In genomic region chr20:17571153-17571527, GRCh38 we compare ENCODE assay signal across 8 cellular contexts. TPM values are rescaled to one million over a fixed set of nuclear protein-coding genes. Genes with fewer than 3 reads are reported as not detected.
DNase-seq lines count a peak whose midpoint lies in the region; TF ChIP-seq lines count a peak whose summit lies in the region.

No MANE protein-coding gene starts in this region.

- peaks cover 2% of the 10 kb centered on the region for H3K36me3 Mint-ChIP-seq in activated T-helper 1 cell treated with anti-CD3 and anti-CD28 coated beads, Interleukin-12 subunit alpha, Interleukin-12 subunit beta, Interleukin-2, Interleukin-4 antibody, amounts not matched to agents 30 ng/mL and 10 ng/mL and 1 ng/mL, durations not matched to agents 14 hours and 24 hours and 36 hours (ENCODE audit: low read depth)

- no peak for TF ChIP-seq CTCF in C4-2B (conservative IDR thresholded peaks at IDR 0.05)

- peak overlapping the region; percentile 93 for H3K27ac Mint-ChIP-seq in activated T-helper 1 cell treated with anti-CD3 and anti-CD28 coated beads, Interleukin-12 subunit alpha, Interleukin-12 subunit beta, Interleukin-2, Interleukin-4 antibody, amounts not matched to agents 30 ng/mL and 10 ng/mL and 1 ng/mL, durations not matched to agents 14 hours and 24 hours and 36 hours

- peak overlapping the region; percentile 89 for H3K4me3 Mint-ChIP-seq in activated T-helper 1 cell treated with anti-CD3 and anti-CD28 coated beads, Interleukin-12 subunit alpha, Interleukin-12 subunit beta, Interleukin-2, Interleukin-4 antibody, amounts not matched to agents 30 ng/mL and 10 ng/mL and 1 ng/mL, durations not matched to agents 14 hours and 24 hours and 36 hours

- H3K4me3 ChIP-seq in H7 (ENCODE audit: insufficient read depth, low read depth, low read length) (peak overlapping the region; percentile 96), iPS-18a (ENCODE audit: low read length) (peak overlapping the region; percentile 66)

- no peaks in the 10 kb centered on the region for H3K9me3 ChIP-seq in iPS-18a (ENCODE audit: control insufficient read depth, low read depth, low read length)

- H3K27me3 Mint-ChIP-seq in activated T-helper 1 cell treated with anti-CD3 and anti-CD28 coated beads, Interleukin-12 subunit alpha, Interleukin-12 subunit beta, Interleukin-2, Interleukin-4 antibody, amounts not matched to agents 30 ng/mL and 10 ng/mL and 1 ng/mL, durations not matched to agents 14 hours and 24 hours and 36 hours (ENCODE audit: insufficient read depth) = peaks cover 6% of the 10 kb centered on the region

- peaks cover 42% of the 10 kb centered on the region for H3K4me1 ChIP-seq in iPS-18a (ENCODE audit: control insufficient read depth, low read depth, low read length)

- H3K27ac ChIP-seq in C4-2B (0 out of 2 replicates have a peak overlapping the region, but pooled peaks have one; percentile 99), iPS-18a (ENCODE audit: low read length) (no peak overlapping the region)

- DNase-seq in H7 (no peak), superior temporal gyrus (ENCODE audit: extremely low spot score) (peak; percentile 33), NCI-H2196 (lab: John Stamatoyannopoulos, UW; ENCODE audit: unreplicated experiment) (no peak), NCI-H1436 (lab: John Stamatoyannopoulos, UW) (no peak)
- DNase-seq in activated T-helper 1 cell treated with anti-CD3 and anti-CD28 coated beads, Interleukin-12 subunit alpha, Interleukin-12 subunit beta, Interleukin-2, Interleukin-4 antibody, amounts not matched to agents 30 ng/mL and 10 ng/mL and 1 ng/mL, durations not matched to agents 14 hours and 24 hours and 36 hours (ENCODE audit: low spot score) = no peak
- DNase-seq in effector CD8-positive, alpha-beta T cell (lab: John Stamatoyannopoulos, UW) = no peak

- no peaks in the 10 kb centered on the region for H3K27me3 ChIP-seq in H7 (ENCODE audit: control insufficient read depth, insufficient read depth, low read length)
- no peaks in the 10 kb centered on the region for H3K27me3 ChIP-seq in iPS-18a (ENCODE audit: control insufficient read depth, insufficient read depth, low read length)

- peaks cover 23% of the 10 kb centered on the region for H3K4me1 Mint-ChIP-seq in activated T-helper 1 cell treated with anti-CD3 and anti-CD28 coated beads, Interleukin-12 subunit alpha, Interleukin-12 subunit beta, Interleukin-2, Interleukin-4 antibody, amounts not matched to agents 30 ng/mL and 10 ng/mL and 1 ng/mL, durations not matched to agents 14 hours and 24 hours and 36 hours (ENCODE audit: low read depth)

- H3K36me3 ChIP-seq in H7 (replicated peaks; ENCODE audit: control insufficient read depth, insufficient read depth, low read length) (no peaks in the 10 kb centered on the region), iPS-18a (ENCODE audit: control insufficient read depth, low read depth, low read length) (no peaks in the 10 kb centered on the region)

- no peaks in the 10 kb centered on the region for H3K9me3 Mint-ChIP-seq in activated T-helper 1 cell treated with anti-CD3 and anti-CD28 coated beads, Interleukin-12 subunit alpha, Interleukin-12 subunit beta, Interleukin-2, Interleukin-4 antibody, amounts not matched to agents 30 ng/mL and 10 ng/mL and 1 ng/mL, durations not matched to agents 14 hours and 24 hours and 36 hours

- H3K9ac ChIP-seq in iPS-18a (ENCODE audit: low read length) = peak overlapping the region; percentile 79

- intact Hi-C loops in activated T-helper 1 cell treated with anti-CD3 and anti-CD28 coated beads, Interleukin-12 subunit alpha, Interleukin-12 subunit beta, Interleukin-2, Interleukin-4 antibody, amounts not matched to agents 30 ng/mL and 10 ng/mL and 1 ng/mL, durations not matched to agents 14 hours and 24 hours and 36 hours (cut with micrococcal nuclease) = loop anchor here (2.0 to 5.0 kb wide), 4 partner anchors 40 to 716 kb away; partner anchors contain the start of genes KAT14, MGME1, PET117 and SNX5

RNA-seq across cellular contexts. Expression of gene DSTN, which starts 1.3 kb away (rescaled TPM):
- total RNA-seq in H7 (2014; rRNA removed; shearing (Covaris generic)) = 112 and 126 TPM in 2 replicates
- 58.2 and 58.8 TPM in 2 replicates for total RNA-seq in activated T-helper 1 cell treated with anti-CD3 and anti-CD28 coated beads, Interleukin-12 subunit alpha, Interleukin-12 subunit beta, Interleukin-2, Interleukin-4 antibody, amounts not matched to agents 30 ng/mL and 10 ng/mL and 1 ng/mL, durations not matched to agents 14 hours and 24 hours and 36 hours

RNA-seq across cellular contexts. Expression of gene BFSP1, which starts 40.0 kb away (rescaled TPM):
- total RNA-seq in H7 (2014; rRNA removed; shearing (Covaris generic)) = 3.1 and 5.0 TPM in 2 replicates
- total RNA-seq in activated T-helper 1 cell treated with anti-CD3 and anti-CD28 coated beads, Interleukin-12 subunit alpha, Interleukin-12 subunit beta, Interleukin-2, Interleukin-4 antibody, amounts not matched to agents 30 ng/mL and 10 ng/mL and 1 ng/mL, durations not matched to agents 14 hours and 24 hours and 36 hours = 0.76 and 0.80 TPM in 2 replicates
